Comparison of ENCODE assay signal across 8 cellular contexts in the genomic region with DNA sequence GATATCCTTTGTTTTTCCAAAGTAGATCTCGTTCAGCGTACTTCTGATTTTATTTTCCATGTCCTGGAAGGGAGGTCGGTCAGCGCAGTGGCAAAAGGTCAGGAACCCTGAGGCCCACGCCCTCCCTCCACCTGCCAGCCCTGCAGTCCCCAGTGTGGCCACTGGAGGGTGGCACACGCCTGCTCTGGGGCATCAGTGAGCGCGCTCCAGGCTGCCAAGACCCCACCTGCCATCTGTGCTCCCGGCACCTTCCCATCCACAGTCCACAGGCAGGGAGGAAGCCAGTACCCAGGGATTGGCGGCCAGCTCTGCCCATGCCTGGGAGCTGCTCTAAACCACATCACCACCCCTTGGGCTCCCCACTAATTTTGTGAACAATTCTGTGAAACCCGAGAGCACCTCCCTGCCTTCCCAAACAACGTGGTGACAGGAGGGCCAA. TPM values are rescaled to one million over a fixed set of nuclear protein-coding genes. Genes with fewer than 3 reads are reported as not detected.
DNase-seq lines count a peak whose midpoint lies in the region; ATAC-seq and TF ChIP-seq lines count a peak whose summit lies in the region.

No MANE protein-coding gene starts in this region.

- POLR2A ChIA-PET in CD4-positive, alpha-beta T cell (lab: Charles Lee): no interaction called here

- intact Hi-C loops in CD4-positive, alpha-beta T cell (cut with DNase I, micrococcal nuclease): loop anchor here (1.0 to 5.0 kb wide), 3 partner anchors 238 to 309 kb away; a partner anchor contains a TSS
- intact Hi-C loops in left ventricle myocardium inferior (cut with micrococcal nuclease): no loop called here

- peak; percentile 71 for ATAC-seq in CD4-positive, alpha-beta T cell (ENCODE audit: poor library complexity)
- ATAC-seq in RWPE2 (ENCODE audit: low read depth): peak; percentile 59
- no peak for ATAC-seq in HG03097 (IDR thresholded peaks at IDR 0.05; ENCODE audit: low FRiP score, unreplicated experiment)

- no peaks in the 10 kb centered on the region for H3F3A ChIP-seq in smooth muscle cell (ENCODE audit: low read depth)

- H3K4me2 ChIP-seq in smooth muscle cell: no peak overlapping the region

- peaks cover 6% of the 10 kb centered on the region for H3K4me1 Mint-ChIP-seq in CD4-positive, alpha-beta T cell (ENCODE audit: low read depth)
- no peaks in the 10 kb centered on the region for H3K4me1 Mint-ChIP-seq in HFFc6 (ENCODE audit: low read depth)

- H3K27me3 Mint-ChIP-seq in CD4-positive, alpha-beta T cell: no peaks in the 10 kb centered on the region
- H3K27me3 Mint-ChIP-seq in HFFc6 (ENCODE audit: insufficient read depth): peaks cover 10% of the 10 kb centered on the region

- 89% methylated on average over 11 of the region's 12 CpGs for WGBS in smooth muscle cell (ENCODE audit: low lambda C conversion rate)

- H4K20me1 ChIP-seq in smooth muscle cell (ENCODE audit: low read depth): peaks cover 64% of the 10 kb centered on the region

- no peak overlapping the region for H2AFZ ChIP-seq in smooth muscle cell (ENCODE audit: low read depth)

- TF ChIP-seq CTCF in CD4-positive, alpha-beta T cell (IDR thresholded peaks at IDR 0.05): peak; percentile 79
- TF ChIP-seq CTCF in HFFc6 (IDR thresholded peaks at IDR 0.05): peak; percentile 92
- peak; percentile 80 for TF ChIP-seq CTCF in RWPE2 (IDR thresholded peaks at IDR 0.05; ENCODE audit: poor library complexity, severe bottlenecking)
- TF ChIP-seq CTCF in left ventricle myocardium inferior (IDR thresholded peaks at IDR 0.05; ENCODE audit: borderline replicate concordance): peak; percentile 92
- peak; percentile 71 for TF ChIP-seq CTCF in smooth muscle cell (IDR thresholded peaks at IDR 0.05; ENCODE audit: borderline replicate concordance, insufficient read depth, poor library complexity, severe bottlenecking)

- H3K27ac ChIP-seq in CD4-positive, alpha-beta T cell (ENCODE audit: low read depth, low read length): no peak overlapping the region
- H3K27ac ChIP-seq in RWPE2 (ENCODE audit: poor library complexity, severe bottlenecking): no peak overlapping the region
- peak overlapping the region; percentile 24 for H3K27ac ChIP-seq in left ventricle myocardium inferior (replicated peaks)
- H3K27ac ChIP-seq in smooth muscle cell (ENCODE audit: low read depth): no peak overlapping the region

- H3K4me1 ChIP-seq in RWPE2 (ENCODE audit: insufficient read depth, poor library complexity, severe bottlenecking) (no peaks in the 10 kb centered on the region), adipocyte (ENCODE audit: control insufficient read depth, insufficient read depth, low read length) (peaks cover 12% of the 10 kb centered on the region), left ventricle myocardium inferior (peaks cover 22% of the 10 kb centered on the region), smooth muscle cell (ENCODE audit: low read depth) (no peaks in the 10 kb centered on the region)

- H3K27ac Mint-ChIP-seq in CD4-positive, alpha-beta T cell: no peak overlapping the region
- H3K27ac Mint-ChIP-seq in HFFc6: no peak overlapping the region

- H3K9me3 Mint-ChIP-seq in CD4-positive, alpha-beta T cell: no peaks in the 10 kb centered on the region
- no peaks in the 10 kb centered on the region for H3K9me3 Mint-ChIP-seq in HFFc6

- no peaks in the 10 kb centered on the region for H3K79me2 ChIP-seq in smooth muscle cell (ENCODE audit: low read depth)

- H3K36me3 ChIP-seq in RWPE2 (ENCODE audit: low read depth): peaks cover 35% of the 10 kb centered on the region
- H3K36me3 ChIP-seq in adipocyte (ENCODE audit: control insufficient read depth, insufficient read depth, low read length, severe bottlenecking): peaks cover 64% of the 10 kb centered on the region
- H3K36me3 ChIP-seq in left ventricle myocardium inferior: peaks cover 66% of the 10 kb centered on the region
- no peaks in the 10 kb centered on the region for H3K36me3 ChIP-seq in smooth muscle cell (ENCODE audit: low read depth)

- H3K4me3 ChIP-seq in RWPE2 (ENCODE audit: severe bottlenecking) (no peak overlapping the region), adipocyte (ENCODE audit: low read length) (no peak overlapping the region), left ventricle myocardium inferior (no peak overlapping the region), smooth muscle cell (no peak overlapping the region)

- no peaks in the 10 kb centered on the region for H3K27me3 ChIP-seq in CD4-positive, alpha-beta T cell (ENCODE audit: control insufficient read depth, insufficient read depth, low read length)
- no peaks in the 10 kb centered on the region for H3K27me3 ChIP-seq in RWPE2 (ENCODE audit: insufficient read depth, poor library complexity, severe bottlenecking)
- H3K27me3 ChIP-seq in adipocyte (replicated peaks; ENCODE audit: control insufficient read depth, insufficient read depth, low read length): no peaks in the 10 kb centered on the region
- no peaks in the 10 kb centered on the region for H3K27me3 ChIP-seq in left ventricle myocardium inferior (ENCODE audit: low read depth)
- H3K27me3 ChIP-seq in smooth muscle cell (ENCODE audit: low read depth): no peaks in the 10 kb centered on the region

- H3K36me3 Mint-ChIP-seq in CD4-positive, alpha-beta T cell (ENCODE audit: low read depth): peaks cover 78% of the 10 kb centered on the region
- H3K36me3 Mint-ChIP-seq in HFFc6 (ENCODE audit: low read depth): peaks cover 16% of the 10 kb centered on the region

- no peaks in the 10 kb centered on the region for H3K9me3 ChIP-seq in CD4-positive, alpha-beta T cell (ENCODE audit: control insufficient read depth, low read length)
- no peaks in the 10 kb centered on the region for H3K9me3 ChIP-seq in RWPE2 (ENCODE audit: severe bottlenecking)
- no peaks in the 10 kb centered on the region for H3K9me3 ChIP-seq in adipocyte (ENCODE audit: control insufficient read depth, low read length)
- H3K9me3 ChIP-seq in left ventricle myocardium inferior (replicated peaks): no peaks in the 10 kb centered on the region
- H3K9me3 ChIP-seq in smooth muscle cell (replicated peaks; ENCODE audit: low read depth): no peaks in the 10 kb centered on the region

- no peak overlapping the region for H3K9ac ChIP-seq in adipocyte (ENCODE audit: low read length)
- H3K9ac ChIP-seq in smooth muscle cell (ENCODE audit: low read depth): no peak overlapping the region

- CTCF ChIA-PET in CD4-positive, alpha-beta T cell (lab: Charles Lee): interaction anchor here (1.3 kb wide), 1 partner anchor 143 kb away, joined by 4 read pairs; no protein-coding TSS in a partner anchor

- no peak overlapping the region for H3K4me3 Mint-ChIP-seq in CD4-positive, alpha-beta T cell
- no peak overlapping the region for H3K4me3 Mint-ChIP-seq in HFFc6

- peak in 9 of 10 experiments; percentile 20 to 56 (median 33) for DNase-seq in CD4-positive, alpha-beta T cell
- DNase-seq in HFFc6: no peak
- no peak for DNase-seq in RWPE2 (ENCODE audit: low spot score)
- DNase-seq in adipocyte (ENCODE audit: low read depth): peak; percentile 56
- DNase-seq in left ventricle myocardium inferior: peak; percentile 65
- DNase-seq in smooth muscle cell (lab: John Stamatoyannopoulos, UW; ENCODE audit: unreplicated experiment): no peak
- DNase-seq in NOMO-1 treated with DMSO at 0.1 percent for 48 hours (lab: John Stamatoyannopoulos, UW; ENCODE audit: unreplicated experiment): no peak

RNA-seq across cellular contexts. Expression of a gene that starts 32.3 kb away (rescaled TPM):
- 1 to 10 TPM; 2.3 to 3.7 TPM for total RNA-seq in CD4-positive, alpha-beta T cell
- total RNA-seq in HFFc6 (2021; fragmentation: NEBNext Ultra II Directional; extraction: Animal tissue kit (Norgen Biotek cat#: 25700)): 10 to 100 TPM; 13.3 to 15.6 (median 14.2) TPM
- 5.8 TPM for total RNA-seq in left ventricle myocardium inferior
- total RNA-seq in smooth muscle cell: 13.4 and 23.9 TPM in 2 replicates
- 20.4 and 21.9 TPM in 2 replicates for polyA plus RNA-seq in smooth muscle cell

RNA-seq across cellular contexts. Expression of a gene that starts 32.4 kb away (rescaled TPM):
- total RNA-seq in CD4-positive, alpha-beta T cell: 10 to 100 TPM; 11.1 to 11.8 TPM
- total RNA-seq in HFFc6 (2021; fragmentation: NEBNext Ultra II Directional; extraction: Animal tissue kit (Norgen Biotek cat#: 25700)): 10 to 100 TPM; 62.8 to 74.2 (median 69.4) TPM
- total RNA-seq in left ventricle myocardium inferior: 43.7 TPM
- 67.5 and 79.6 TPM in 2 replicates for total RNA-seq in smooth muscle cell
- polyA plus RNA-seq in smooth muscle cell: 83.0 and 86.4 TPM in 2 replicates

RNA-seq across cellular contexts. Expression of a gene that starts 55.8 kb away (rescaled TPM):
- 1 to 10 TPM in 1 of 2 experiments, under 1 TPM in 1; 0.84 to 1.4 TPM for total RNA-seq in CD4-positive, alpha-beta T cell
- total RNA-seq in HFFc6 (2021; fragmentation: NEBNext Ultra II Directional; extraction: Animal tissue kit (Norgen Biotek cat#: 25700)): under 1 TPM in 5 of 6 experiments, not detected in 1; 0.12 to 0.46 (median 0.27) TPM
- total RNA-seq in left ventricle myocardium inferior: 0.14 TPM
- total RNA-seq in smooth muscle cell: 0.85 TPM in 1 of 2 replicates, not detected in the other
- polyA plus RNA-seq in smooth muscle cell: 0.62 and 1.1 TPM in 2 replicates

Comparison
In these comparisons a context has a peak if more than half of its experiments do, and no peak if none do; other contexts are left out.
1. DNase-seq: peak in CD4-positive, alpha-beta T cell (9 of 10), adipocyte (single experiment) and left ventricle myocardium inferior (single experiment); none in HFFc6 (single experiment), RWPE2 (single experiment), smooth muscle cell (single experiment) and NOMO-1 treated with DMSO at 0.1 percent for 48 hours (single experiment).
2. Peak in every context shown above with its lines, with median percentiles within 50 percentile points of each other: CTCF ChIP-seq.